In the genomic region with DNA sequence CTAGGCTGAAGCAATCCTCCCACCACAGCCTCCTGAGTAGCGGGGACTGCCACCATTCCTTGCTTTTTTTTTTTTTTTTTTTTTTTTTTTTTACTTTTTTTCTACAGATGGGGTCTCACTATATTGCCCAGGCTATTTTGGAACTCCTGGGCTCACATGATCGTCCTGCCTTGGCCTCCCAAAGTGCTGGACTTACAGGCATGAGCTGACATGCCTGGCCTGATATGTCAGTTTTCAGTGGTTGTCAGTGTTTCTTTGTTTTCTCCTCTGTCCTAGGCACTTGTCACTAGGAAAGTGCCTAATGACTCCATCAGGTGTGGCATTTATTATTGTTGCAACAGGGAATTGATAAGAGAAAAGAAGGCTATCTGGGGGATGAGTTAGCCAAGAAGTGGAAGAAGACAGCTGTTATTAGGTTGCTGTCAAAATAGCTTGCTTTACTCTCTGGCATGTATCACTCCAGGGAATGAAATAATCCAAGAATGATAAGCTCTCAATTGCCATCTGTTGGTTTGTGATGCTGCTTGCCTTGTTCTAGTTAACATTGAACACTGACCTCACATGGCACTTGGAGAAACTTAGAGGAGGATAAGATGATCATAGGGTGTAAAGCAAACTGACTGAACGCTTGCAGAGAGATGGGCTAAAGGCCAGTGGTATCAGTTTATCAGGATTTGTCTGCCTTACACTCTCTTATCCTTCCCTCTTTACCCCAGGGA, we compare ENCODE assay signal across 23 cellular contexts. TPM values are rescaled to one million over a fixed set of nuclear protein-coding genes. Genes with fewer than 3 reads are reported as not detected.
DNase-seq lines count a peak whose midpoint lies in the region; ATAC-seq, FAIRE-seq and TF ChIP-seq lines count a peak whose summit lies in the region.
"Had no signal": no experiment of that assay in that cellular context is flagged by ENCODE, and none has a peak within 500 bp of the region (broad histone marks: within the 10 kb centered on the region; RNA-seq: fewer than 3 reads in every experiment).

No MANE protein-coding gene starts in this region.

- H3K36me3 Mint-ChIP-seq in activated T-helper 17 cell treated with anti-CD3 and anti-CD28 coated beads, Interleukin-2, amount 50 U/mL, for 72 hours (ENCODE audit: low read depth) = no peaks in the 10 kb centered on the region
- H3K36me3 Mint-ChIP-seq in CD4-positive, alpha-beta T cell (ENCODE audit: low read depth) = peaks cover 5% of the 10 kb centered on the region

- no peak for TF ChIP-seq CTCF in osteoblast (IDR thresholded peaks at IDR 0.05; ENCODE audit: extremely low read depth, low read depth, low read length)
- TF ChIP-seq CTCF in CD4-positive, alpha-beta T cell (IDR thresholded peaks at IDR 0.05) = no peak

- no peak overlapping the region for H3K4me3 ChIP-seq in osteoblast (ENCODE audit: insufficient read depth, low read length)
- H3K4me3 ChIP-seq: hepatocyte, Peyer's patch, prostate gland, thoracic aorta had no signal

- CTCF ChIA-PET in CD4-positive, alpha-beta T cell (lab: Charles Lee) = interaction anchor here (0.7 kb wide), 1 partner anchor 638 kb away, joined by 4 read pairs; no protein-coding TSS in a partner anchor

- H3K27me3 Mint-ChIP-seq in activated T-helper 17 cell treated with anti-CD3 and anti-CD28 coated beads, Interleukin-2, amount 50 U/mL, for 72 hours = no peaks in the 10 kb centered on the region
- H3K27me3 Mint-ChIP-seq in CD4-positive, alpha-beta T cell = no peaks in the 10 kb centered on the region
- H3K27me3 Mint-ChIP-seq: activated CD4-positive, alpha-beta T cell treated with anti-CD3 and anti-CD28 coated beads for 36 hours; effector memory CD8-positive, alpha-beta T cell; naive thymus-derived CD8-positive, alpha-beta T cell had no signal

- intact Hi-C loops in CD4-positive, alpha-beta T cell (cut with DNase I, micrococcal nuclease) = no loop called here

- no peaks in the 10 kb centered on the region for H3K36me3 ChIP-seq in osteoblast (ENCODE audit: insufficient read depth, low read length)
- H3K36me3 ChIP-seq: Peyer's patch, prostate gland, thoracic aorta had no signal

- H3K9me3 Mint-ChIP-seq in activated T-helper 17 cell treated with anti-CD3 and anti-CD28 coated beads, Interleukin-2, amount 50 U/mL, for 72 hours = no peaks in the 10 kb centered on the region
- no peaks in the 10 kb centered on the region for H3K9me3 Mint-ChIP-seq in CD4-positive, alpha-beta T cell
- H3K9me3 Mint-ChIP-seq: effector memory CD8-positive, alpha-beta T cell; naive thymus-derived CD8-positive, alpha-beta T cell had no signal

- no peak overlapping the region for H3K4me3 Mint-ChIP-seq in activated T-helper 17 cell treated with anti-CD3 and anti-CD28 coated beads, Interleukin-2, amount 50 U/mL, for 72 hours
- H3K4me3 Mint-ChIP-seq in CD4-positive, alpha-beta T cell = no peak overlapping the region
- H3K4me3 Mint-ChIP-seq: activated CD4-positive, alpha-beta T cell treated with anti-CD3 and anti-CD28 coated beads for 36 hours; effector memory CD8-positive, alpha-beta T cell; naive thymus-derived CD8-positive, alpha-beta T cell had no signal

- peak; percentile 30 for FAIRE-seq in GM12892 (lab: Jason Lieb, UNC)

- H3K27ac Mint-ChIP-seq in activated T-helper 17 cell treated with anti-CD3 and anti-CD28 coated beads, Interleukin-2, amount 50 U/mL, for 72 hours = no peak overlapping the region
- H3K27ac Mint-ChIP-seq in CD4-positive, alpha-beta T cell = no peak overlapping the region
- H3K27ac Mint-ChIP-seq: activated CD4-positive, alpha-beta T cell treated with anti-CD3 and anti-CD28 coated beads for 36 hours had no signal

- no peaks in the 10 kb centered on the region for H3K79me2 ChIP-seq in osteoblast (ENCODE audit: insufficient read depth, low read length)

- no peaks in the 10 kb centered on the region for H3K4me1 Mint-ChIP-seq in activated T-helper 17 cell treated with anti-CD3 and anti-CD28 coated beads, Interleukin-2, amount 50 U/mL, for 72 hours
- peaks cover 48% of the 10 kb centered on the region for H3K4me1 Mint-ChIP-seq in CD4-positive, alpha-beta T cell (ENCODE audit: low read depth)

- no peaks in the 10 kb centered on the region for H3K9me3 ChIP-seq in osteoblast (ENCODE audit: low read depth, low read length)
- H3K9me3 ChIP-seq in CD4-positive, alpha-beta T cell (ENCODE audit: control insufficient read depth, low read length) = no peaks in the 10 kb centered on the region
- H3K9me3 ChIP-seq: Peyer's patch, prostate gland, thoracic aorta had no signal

- no peak for TF ChIP-seq POLR2A in GM12892 (IDR thresholded peaks at IDR 0.05; ENCODE audit: low read depth, low read length)

- no peak overlapping the region for H2AFZ ChIP-seq in osteoblast (ENCODE audit: low read length)
- H2AFZ ChIP-seq: hepatocyte had no signal

- peaks cover 2% of the 10 kb centered on the region for H3K4me1 ChIP-seq in osteoblast (ENCODE audit: insufficient read depth, low read length)
- H3K4me1 ChIP-seq: Peyer's patch, prostate gland had no signal

- POLR2A ChIA-PET in CD4-positive, alpha-beta T cell (lab: Charles Lee) = no interaction called here

- no peak overlapping the region for H3K4me2 ChIP-seq in osteoblast (ENCODE audit: insufficient read depth, low read length)
- H3K4me2 ChIP-seq: hepatocyte had no signal

- H3K27ac ChIP-seq in osteoblast (ENCODE audit: low read depth, low read length) = no peak overlapping the region
- no peak overlapping the region for H3K27ac ChIP-seq in CD4-positive, alpha-beta T cell (ENCODE audit: low read depth, low read length)
- H3K27ac ChIP-seq: Peyer's patch, prostate gland, thoracic aorta had no signal

- peaks cover 14% of the 10 kb centered on the region for H3K27me3 ChIP-seq in osteoblast (ENCODE audit: insufficient read depth, low read length)
- H3K27me3 ChIP-seq in CD4-positive, alpha-beta T cell (ENCODE audit: control insufficient read depth, insufficient read depth, low read length) = no peaks in the 10 kb centered on the region
- H3K27me3 ChIP-seq: hepatocyte, Peyer's patch had no signal

- DNase-seq in GM12892 (ENCODE audit: insufficient read length) = no peak
- DNase-seq in NCI-H2227 treated with DMSO at 0.1 percent for 48 hours (lab: John Stamatoyannopoulos, UW) = peak; percentile 11
- peak; percentile 13 for DNase-seq in fibroblast of the conjunctiva (ENCODE audit: low read depth)
- DNase-seq in osteoblast (ENCODE audit: insufficient read length, low spot score, missing footprints) = peak; percentile 62
- no peak for DNase-seq in NCI-H1048 (lab: John Stamatoyannopoulos, UW)
- no peak for DNase-seq in SIG-M5 treated with dmso at 0.1 percent for 504 hours (lab: John Stamatoyannopoulos, UW; ENCODE audit: unreplicated experiment)
- no peak for DNase-seq in CD4-positive, alpha-beta T cell
- DNase-seq: activated CD4-positive, alpha-beta T cell treated with anti-CD3 and anti-CD28 coated beads for 36 hours; activated CD8-positive, alpha-beta memory T cell treated with anti-CD3 and anti-CD28 coated beads, Interleukin-2, amount 50 U/mL, for 4 hours; AML-193; amygdala; COR-L47; effector memory CD8-positive, alpha-beta T cell; islet precursor cell; mammary epithelial cell; naive thymus-derived CD8-positive, alpha-beta T cell; NCI-H774; Peyer's patch; stimulated activated CD4-positive, alpha-beta T cell treated with anti-CD3 and anti-CD28 coated beads, Interleukin-12 subunit alpha, Interleukin-12 subunit beta, amount 100 ng/mL, for 4 hours had no signal

- no peak for ATAC-seq in activated T-helper 17 cell treated with anti-CD3 and anti-CD28 coated beads, Interleukin-2, amount 50 U/mL, for 72 hours (replicated peaks)
- no peak for ATAC-seq in CD4-positive, alpha-beta T cell (ENCODE audit: poor library complexity)
- ATAC-seq: activated CD4-positive, alpha-beta T cell treated with anti-CD3 and anti-CD28 coated beads for 36 hours; effector memory CD8-positive, alpha-beta T cell; naive thymus-derived CD8-positive, alpha-beta T cell had no signal

- peaks cover 7% of the 10 kb centered on the region for H4K20me1 ChIP-seq in osteoblast (ENCODE audit: insufficient read depth, low read length)

RNA-seq across cellular contexts. Expression of a gene that starts 41.8 kb away (rescaled TPM):
- polyA plus RNA-seq in GM12892 (2012; ENCODE audit: missing spikeins) = 6.6 TPM
- 7.6 and 21.5 TPM in 2 replicates for total RNA-seq in osteoblast
- 10 to 100 TPM; 12.2 to 24.1 TPM for total RNA-seq in activated T-helper 17 cell treated with anti-CD3 and anti-CD28 coated beads, Interleukin-2, amount 50 U/mL, for 72 hours
- total RNA-seq in CD4-positive, alpha-beta T cell = 10 to 100 TPM; 11.1 to 13.4 TPM

Comparison
In these comparisons a context has a peak if more than half of its experiments do, and no peak if none do; other contexts are left out.
1. DNase-seq: peak in NCI-H2227 treated with DMSO at 0.1 percent for 48 hours (single experiment), fibroblast of the conjunctiva (single experiment) and osteoblast (single experiment); none in GM12892 (single experiment), NCI-H1048 (single experiment), SIG-M5 treated with dmso at 0.1 percent for 504 hours (single experiment) and CD4-positive, alpha-beta T cell (0 of 10).